Comparison of ENCODE assay signal across 2 cellular contexts in the genomic region with DNA sequence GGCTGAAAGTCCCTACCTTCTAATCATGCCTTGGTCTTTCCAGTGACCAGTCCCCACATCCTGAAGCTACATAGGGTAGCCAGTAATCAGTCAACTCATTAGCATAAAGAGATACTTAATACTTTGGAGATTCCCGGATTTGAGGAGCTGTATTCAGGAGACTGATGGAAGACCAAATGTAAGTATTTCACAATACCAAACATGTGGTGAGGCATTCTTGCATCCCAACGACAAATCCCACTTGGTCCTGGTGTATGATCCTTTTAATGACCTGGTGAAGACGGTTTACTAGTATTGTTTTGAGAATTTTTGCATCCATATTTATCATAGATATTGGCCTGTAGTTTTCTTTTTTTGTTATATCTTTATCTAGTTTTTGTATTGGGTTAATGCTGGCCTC.
TF ChIP-seq lines count a peak whose summit lies in the region.

No MANE protein-coding gene starts in this region.

TF ChIP-seq in HepG2, 621 proteins besides CTCF, POLR2A, EP300 and RAD21:
- TF ChIP-seq PITX1 (CRISPR knock-in tag; IDR thresholded peaks at IDR 0.05), result no peak
- no peak for TF ChIP-seq PREB (CRISPR knock-in tag; IDR thresholded peaks at IDR 0.05)
- TF ChIP-seq, protein P1, sequence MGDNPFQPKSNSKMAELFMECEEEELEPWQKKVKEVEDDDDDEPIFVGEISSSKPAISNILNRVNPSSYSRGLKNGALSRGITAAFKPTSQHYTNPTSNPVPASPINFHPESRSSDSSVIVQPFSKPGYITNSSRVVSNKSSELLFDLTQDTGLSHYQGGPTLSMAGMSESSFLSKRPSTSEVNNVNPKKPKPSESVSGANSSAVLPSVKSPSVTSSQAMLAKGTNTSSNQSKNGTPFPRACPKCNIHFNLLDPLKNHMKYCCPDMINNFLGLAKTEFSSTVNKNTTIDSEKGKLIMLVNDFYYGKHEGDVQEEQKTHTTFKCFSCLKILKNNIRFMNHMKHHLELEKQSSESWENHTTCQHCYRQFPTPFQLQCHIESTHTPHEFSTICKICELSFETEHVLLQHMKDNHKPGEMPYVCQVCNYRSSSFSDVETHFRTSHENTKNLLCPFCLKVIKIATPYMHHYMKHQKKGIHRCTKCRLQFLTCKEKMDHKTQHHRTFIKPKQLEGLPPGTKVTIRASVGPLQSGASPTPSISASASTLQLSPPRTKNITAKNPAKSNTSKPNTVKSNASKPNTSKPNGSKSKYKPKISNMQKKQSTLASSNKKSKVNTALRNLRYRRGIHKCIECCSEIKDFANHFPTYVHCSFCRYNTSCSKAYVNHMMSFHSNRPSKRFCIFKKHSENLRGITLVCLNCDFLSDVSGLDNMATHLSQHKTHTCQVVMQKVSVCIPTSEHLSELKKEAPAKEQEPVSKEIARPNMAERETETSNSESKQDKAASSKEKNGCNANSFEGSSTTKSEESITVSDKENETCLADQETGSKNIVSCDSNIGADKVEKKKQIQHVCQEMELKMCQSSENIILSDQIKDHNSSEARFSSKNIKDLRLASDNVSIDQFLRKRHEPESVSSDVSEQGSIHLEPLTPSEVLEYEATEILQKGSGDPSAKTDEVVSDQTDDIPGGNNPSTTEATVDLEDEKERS (CRISPR knock-in tag; IDR thresholded peaks at IDR 0.05), result no peak
- no peak for TF ChIP-seq ZNF724P (CRISPR knock-in tag; IDR thresholded peaks at IDR 0.05; ENCODE audit: borderline replicate concordance)
- no peak for TF ChIP-seq ZNF17 (CRISPR knock-in tag; IDR thresholded peaks at IDR 0.05)
- TF ChIP-seq CEBPB (IDR thresholded peaks at IDR 0.05; ENCODE audit: borderline replicate concordance, low read depth, low read length), result peak; percentile 73
TF ChIP-seq in HepG2: peak in this region for 1.

TF ChIP-seq in K562, 482 proteins besides CTCF, POLR2A, EP300 and RAD21:
- TF ChIP-seq CEBPB (tag; IDR thresholded peaks at IDR 0.05) (peak; percentile 25; the same call in 1 of the 2 replicates), MAFG (tag; conservative IDR thresholded peaks at IDR 0.05) (no peak), CEBPG (CRISPR knock-in tag; IDR thresholded peaks at IDR 0.05) (no peak), CEBPG (tag; conservative IDR thresholded peaks at IDR 0.05 in 1 of 2, IDR thresholded peaks at IDR 0.05 in 1 of 2) (peak in 1 of 2 experiments; percentile 30; a peak in 1 of 4 replicates)
TF ChIP-seq in K562: peak in this region for 2.
